ENCODE assay signal across 1 cellular context in genomic region chr2:155100261-155100660, GRCh38.
TF ChIP-seq lines count a peak whose summit lies in the region.

No MANE protein-coding gene starts in this region.

TF ChIP-seq in GM23338, 12 proteins besides CTCF, POLR2A, EP300 and RAD21 (continued from another document):
- no peak for TF ChIP-seq ZNF462 (CRISPR knock-in tag; IDR thresholded peaks at IDR 0.05)
- TF ChIP-seq EZH2 (IDR thresholded peaks at IDR 0.05; ENCODE audit: low read depth, unreplicated experiment) = no peak
- TF ChIP-seq STAT1 (IDR thresholded peaks at IDR 0.05; ENCODE audit: unreplicated experiment) = no peak
- TF ChIP-seq EZH2phosphoT487 (IDR thresholded peaks at IDR 0.05; ENCODE audit: unreplicated experiment) = no peak
- no peak for TF ChIP-seq NANOG (IDR thresholded peaks at IDR 0.05; ENCODE audit: borderline replicate concordance)
